In the genomic region with DNA sequence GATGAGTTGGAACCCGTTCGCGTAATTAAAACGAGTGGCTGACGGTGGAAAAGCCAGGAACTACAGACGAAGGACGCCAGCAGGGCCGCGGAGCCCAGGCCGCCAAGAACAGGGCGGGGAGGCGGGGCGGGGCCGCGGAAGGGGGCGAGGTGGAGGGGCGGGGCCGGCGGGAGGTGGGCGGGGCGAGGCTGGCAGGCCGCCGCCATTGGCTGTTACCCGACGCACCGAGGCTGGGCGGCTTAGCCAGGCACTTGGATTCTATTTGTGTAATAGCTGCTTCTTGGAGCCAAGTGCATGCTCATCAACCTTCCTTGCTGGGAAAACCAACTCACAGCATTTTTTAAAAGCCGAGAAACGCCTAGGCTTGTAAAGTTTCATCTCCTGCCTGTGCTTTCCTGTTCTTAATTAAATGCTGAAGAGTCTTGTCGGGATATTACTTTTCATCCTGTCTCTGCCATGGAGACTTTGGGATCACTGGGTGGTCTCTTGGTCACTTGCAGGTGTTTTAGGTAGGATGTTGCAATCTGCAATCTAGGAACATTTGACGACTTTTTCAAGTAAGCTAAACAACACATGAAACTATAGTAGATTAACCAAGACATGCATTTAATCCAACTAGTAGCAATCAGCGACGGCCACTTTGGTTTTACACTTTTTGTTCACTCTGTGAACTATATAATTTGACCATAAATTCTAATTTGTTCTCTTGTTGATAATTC, we compare ENCODE assay signal across 8 cellular contexts.
A peak's percentile ranks its signal among the peaks of the same experiment; 100 is the strongest.
DNase-seq lines count a peak whose midpoint lies in the region; ATAC-seq and TF ChIP-seq lines count a peak whose summit lies in the region.

No MANE protein-coding gene starts in this region.

- H3K4me3 ChIP-seq in GM08714 (ENCODE audit: low read length): peak overlapping the region; percentile 90
- peak overlapping the region; percentile 85 for H3K4me3 ChIP-seq in SU-DHL-6 (ENCODE audit: insufficient read depth, low read length, poor library complexity, severe bottlenecking)
- H3K4me3 ChIP-seq in ovary: peak overlapping the region; percentile 88
- H3K4me3 ChIP-seq in thyroid gland (replicated peaks in 1 of 3): peak overlapping the region; percentile 53 to 99 (median 71)

- H3K9ac ChIP-seq in SU-DHL-6 (ENCODE audit: low read length): peak overlapping the region; percentile 78

- peak overlapping the region; percentile 94 for H3K27ac ChIP-seq in SU-DHL-6 (ENCODE audit: low read depth, low read length)
- H3K27ac ChIP-seq in ovary: peak overlapping the region; percentile 98 to 99
- H3K27ac ChIP-seq in thyroid gland: peak overlapping the region; percentile 95 to 100 (median 97)

- intact Hi-C loops in Right ventricle myocardium inferior (cut with DNase I): loop anchor here (5.0 kb wide), 4 partner anchors 45 to 460 kb away; no protein-coding TSS in a partner anchor
- intact Hi-C loops in ovary (cut with DNase I): loop anchor here in 3 of 4 donors (2.0 to 10.0 kb wide), 4 partner anchors 243 to 457 kb away; partner anchors contain the start of gene ARID1B (in 1 of the 3)
- intact Hi-C loops in thyroid gland (cut with DNase I): loop anchor here (10.0 kb wide), 1 partner anchor 457 kb away; no protein-coding TSS in a partner anchor

- H3K9me3 ChIP-seq in SU-DHL-6 (ENCODE audit: insufficient read depth, low read length) (no peaks in the 10 kb centered on the region), ovary (no peaks in the 10 kb centered on the region), thyroid gland (no peaks in the 10 kb centered on the region)

- 1% methylated on average over 33 of the region's 33 CpGs for WGBS in ovary, 3 donors
- 9 to 15% methylated on average over 12 to 16 of the region's 33 CpGs for WGBS in thyroid gland, 2 donors

- H3K36me3 ChIP-seq in SU-DHL-6 (ENCODE audit: low read length) (no peaks in the 10 kb centered on the region), ovary (no peaks in the 10 kb centered on the region), thyroid gland (no peaks in the 10 kb centered on the region)

- ATAC-seq in HG02623 (IDR thresholded peaks at IDR 0.05; ENCODE audit: unreplicated experiment) (peak; percentile 53), Right ventricle myocardium inferior (peak; percentile 93)

- H3K27me3 ChIP-seq in SU-DHL-6 (ENCODE audit: low read length): no peaks in the 10 kb centered on the region
- no peaks in the 10 kb centered on the region for H3K27me3 ChIP-seq in ovary
- H3K27me3 ChIP-seq in thyroid gland: no peaks in the 10 kb centered on the region

- TF ChIP-seq EP300 in ovary (IDR thresholded peaks at IDR 0.05): no peak

- H3K4me2 ChIP-seq in SU-DHL-6 (ENCODE audit: low read depth, low read length, poor library complexity, severe bottlenecking): peak overlapping the region; percentile 95

- peaks cover 63% of the 10 kb centered on the region for H3K79me2 ChIP-seq in SU-DHL-6 (ENCODE audit: insufficient read depth, low read length)

- TF ChIP-seq POLR2A in ovary (IDR thresholded peaks at IDR 0.05) (no peak), thyroid gland (IDR thresholded peaks at IDR 0.05) (peak in 1 of 2 donors; percentile 70)

- peaks cover 23% of the 10 kb centered on the region for H3F3A ChIP-seq in SU-DHL-6 (ENCODE audit: insufficient read depth)

- peak overlapping the region; percentile 67 for H2AFZ ChIP-seq in SU-DHL-6 (ENCODE audit: low read depth, low read length, severe bottlenecking)

- H4K20me1 ChIP-seq in SU-DHL-6 (ENCODE audit: low read depth, low read length): peaks cover 5% of the 10 kb centered on the region; the same call in 1 of the 2 replicates

- H3K9me2 ChIP-seq in SU-DHL-6 (replicated peaks; ENCODE audit: insufficient read depth, low read length): no peaks in the 10 kb centered on the region

- TF ChIP-seq CTCF in SU-DHL-6 (IDR thresholded peaks at IDR 0.05; ENCODE audit: insufficient read depth, low read length, poor library complexity, severe bottlenecking) (no peak), ovary (IDR thresholded peaks at IDR 0.05) (no peak), thyroid gland (IDR thresholded peaks at IDR 0.05) (no peak)

- DNase-seq in NCI-H1105 (lab: John Stamatoyannopoulos, UW): peak; percentile 94
- DNase-seq in activated naive CD8-positive, alpha-beta T cell treated with anti-CD3 and anti-CD28 coated beads, Interleukin-2, amount 50 U/mL, for 16 hours (ENCODE audit: low read depth, low spot score): peak; percentile 52
- DNase-seq in Right ventricle myocardium inferior (ENCODE audit: missing footprints): peak; percentile 94
- DNase-seq in ovary: peak; percentile 86 to 94 (median 91)
- DNase-seq in thyroid gland: peak; percentile 89 to 90

- H3K4me1 ChIP-seq in ovary (ENCODE audit: insufficient read depth) (peaks cover 10% of the 10 kb centered on the region), thyroid gland (peaks cover 34% of the 10 kb centered on the region in 2 donors)

Comparison
In these comparisons a context has a peak if more than half of its experiments do, and no peak if none do; other contexts are left out.
1. Peak in every context shown above with its lines: DNase-seq, ATAC-seq, H3K4me3 ChIP-seq and H3K27ac ChIP-seq.